1 cellular context compared by ENCODE assay signal in the genomic region with DNA sequence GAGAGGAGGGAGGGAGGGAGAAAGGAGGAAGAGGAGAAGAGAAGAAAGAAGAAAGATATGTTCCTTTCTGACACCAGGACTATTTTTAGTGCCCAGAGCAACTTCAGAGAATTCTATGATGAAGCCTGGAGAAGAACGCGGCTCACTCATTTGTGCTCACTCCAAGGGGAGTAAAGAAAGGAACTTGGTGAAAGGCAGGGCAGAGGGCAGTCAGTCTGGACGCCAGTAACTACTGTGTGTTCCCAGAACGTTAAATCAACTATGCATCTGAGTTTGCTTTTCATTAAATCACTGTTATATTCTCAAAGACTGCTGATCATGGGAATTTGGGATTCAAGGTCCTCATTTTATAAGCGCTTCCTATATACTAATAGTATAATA.
TF ChIP-seq lines count a peak whose summit lies in the region.

No MANE protein-coding gene starts in this region.

TF ChIP-seq in IMR-90, 13 proteins besides CTCF, POLR2A, EP300 and RAD21:
- TF ChIP-seq BHLHE40 (IDR thresholded peaks at IDR 0.05; ENCODE audit: low read depth, low read length) (no peak), RCOR1 (IDR thresholded peaks at IDR 0.05; ENCODE audit: insufficient replicate concordance, low read length) (no peak), CEBPB (IDR thresholded peaks at IDR 0.05; ENCODE audit: low read depth, low read length) (no peak), USF2 (IDR thresholded peaks at IDR 0.05; ENCODE audit: low read depth, low read length) (no peak), MAFK (IDR thresholded peaks at IDR 0.05; ENCODE audit: low read depth, low read length) (no peak), NFE2L2 (IDR thresholded peaks at IDR 0.05; ENCODE audit: low read depth, low read length) (no peak), RFX5 (IDR thresholded peaks at IDR 0.05; ENCODE audit: low read depth, low read length) (no peak), SMC3 (IDR thresholded peaks at IDR 0.05; ENCODE audit: low read depth, low read length) (no peak), MAZ (IDR thresholded peaks at IDR 0.05; ENCODE audit: borderline replicate concordance, low read depth, low read length) (no peak), MXI1 (IDR thresholded peaks at IDR 0.05; ENCODE audit: borderline replicate concordance, low read depth, low read length) (no peak), FOS (IDR thresholded peaks at IDR 0.05; ENCODE audit: low read depth, low read length) (no peak), CHD1 (IDR thresholded peaks at IDR 0.05; ENCODE audit: low read depth, low read length) (no peak)
- TF ChIP-seq, protein P1, sequence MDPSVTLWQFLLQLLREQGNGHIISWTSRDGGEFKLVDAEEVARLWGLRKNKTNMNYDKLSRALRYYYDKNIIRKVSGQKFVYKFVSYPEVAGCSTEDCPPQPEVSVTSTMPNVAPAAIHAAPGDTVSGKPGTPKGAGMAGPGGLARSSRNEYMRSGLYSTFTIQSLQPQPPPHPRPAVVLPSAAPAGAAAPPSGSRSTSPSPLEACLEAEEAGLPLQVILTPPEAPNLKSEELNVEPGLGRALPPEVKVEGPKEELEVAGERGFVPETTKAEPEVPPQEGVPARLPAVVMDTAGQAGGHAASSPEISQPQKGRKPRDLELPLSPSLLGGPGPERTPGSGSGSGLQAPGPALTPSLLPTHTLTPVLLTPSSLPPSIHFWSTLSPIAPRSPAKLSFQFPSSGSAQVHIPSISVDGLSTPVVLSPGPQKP (IDR thresholded peaks at IDR 0.05; ENCODE audit: borderline replicate concordance, low read depth, low read length), result no peak
